In the genomic region with DNA sequence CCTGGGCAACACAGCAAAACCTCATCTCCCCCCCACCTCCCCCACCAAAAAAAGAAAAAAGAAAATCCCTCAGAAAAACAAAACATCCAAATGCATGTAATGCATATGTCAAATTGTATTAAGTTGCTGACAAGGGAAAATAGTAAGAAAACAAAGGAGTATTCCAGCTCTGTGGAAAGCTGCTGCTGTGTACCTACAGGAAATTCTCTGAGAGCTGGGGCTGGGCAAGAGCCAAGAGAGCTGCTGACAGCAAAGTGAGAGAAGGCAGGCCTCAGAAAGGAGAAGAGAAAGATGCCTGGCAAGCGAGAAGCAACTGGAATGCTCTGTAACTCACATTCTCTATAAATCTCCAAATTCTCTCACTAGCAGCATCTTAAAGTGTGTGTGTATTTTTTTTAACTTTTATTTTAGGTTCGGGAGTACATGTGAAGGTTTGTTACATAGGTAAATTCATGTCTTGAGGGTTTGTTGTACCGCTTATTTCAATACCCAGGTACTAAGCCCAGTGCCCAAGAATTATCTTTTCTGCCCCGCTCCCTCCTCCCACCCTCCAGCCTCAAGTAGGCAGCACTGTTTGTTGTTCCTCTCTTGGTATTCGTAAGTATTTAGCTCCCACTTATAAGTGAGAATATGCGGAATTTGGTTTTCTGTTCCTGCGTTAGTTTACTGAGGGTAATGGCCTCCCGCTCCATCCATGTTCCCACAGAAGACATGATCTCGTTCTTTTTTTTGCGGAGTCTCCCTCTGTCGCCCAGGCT, we compare ENCODE assay signal across 1 cellular context.
TF ChIP-seq lines count a peak whose summit lies in the region.

No MANE protein-coding gene starts in this region.

TF ChIP-seq in A549, 52 proteins besides CTCF, POLR2A, EP300 and RAD21:
- TF ChIP-seq MAFK (IDR thresholded peaks at IDR 0.05; ENCODE audit: partially characterized antibody) (peak; percentile 62), ZC3H11A (IDR thresholded peaks at IDR 0.05) (no peak)
- TF ChIP-seq, protein P1, sequence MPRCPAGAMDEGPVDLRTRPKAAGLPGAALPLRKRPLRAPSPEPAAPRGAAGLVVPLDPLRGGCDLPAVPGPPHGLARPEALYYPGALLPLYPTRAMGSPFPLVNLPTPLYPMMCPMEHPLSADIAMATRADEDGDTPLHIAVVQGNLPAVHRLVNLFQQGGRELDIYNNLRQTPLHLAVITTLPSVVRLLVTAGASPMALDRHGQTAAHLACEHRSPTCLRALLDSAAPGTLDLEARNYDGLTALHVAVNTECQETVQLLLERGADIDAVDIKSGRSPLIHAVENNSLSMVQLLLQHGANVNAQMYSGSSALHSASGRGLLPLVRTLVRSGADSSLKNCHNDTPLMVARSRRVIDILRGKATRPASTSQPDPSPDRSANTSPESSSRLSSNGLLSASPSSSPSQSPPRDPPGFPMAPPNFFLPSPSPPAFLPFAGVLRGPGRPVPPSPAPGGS (IDR thresholded peaks at IDR 0.05): no peak
- TF ChIP-seq, protein P2, sequence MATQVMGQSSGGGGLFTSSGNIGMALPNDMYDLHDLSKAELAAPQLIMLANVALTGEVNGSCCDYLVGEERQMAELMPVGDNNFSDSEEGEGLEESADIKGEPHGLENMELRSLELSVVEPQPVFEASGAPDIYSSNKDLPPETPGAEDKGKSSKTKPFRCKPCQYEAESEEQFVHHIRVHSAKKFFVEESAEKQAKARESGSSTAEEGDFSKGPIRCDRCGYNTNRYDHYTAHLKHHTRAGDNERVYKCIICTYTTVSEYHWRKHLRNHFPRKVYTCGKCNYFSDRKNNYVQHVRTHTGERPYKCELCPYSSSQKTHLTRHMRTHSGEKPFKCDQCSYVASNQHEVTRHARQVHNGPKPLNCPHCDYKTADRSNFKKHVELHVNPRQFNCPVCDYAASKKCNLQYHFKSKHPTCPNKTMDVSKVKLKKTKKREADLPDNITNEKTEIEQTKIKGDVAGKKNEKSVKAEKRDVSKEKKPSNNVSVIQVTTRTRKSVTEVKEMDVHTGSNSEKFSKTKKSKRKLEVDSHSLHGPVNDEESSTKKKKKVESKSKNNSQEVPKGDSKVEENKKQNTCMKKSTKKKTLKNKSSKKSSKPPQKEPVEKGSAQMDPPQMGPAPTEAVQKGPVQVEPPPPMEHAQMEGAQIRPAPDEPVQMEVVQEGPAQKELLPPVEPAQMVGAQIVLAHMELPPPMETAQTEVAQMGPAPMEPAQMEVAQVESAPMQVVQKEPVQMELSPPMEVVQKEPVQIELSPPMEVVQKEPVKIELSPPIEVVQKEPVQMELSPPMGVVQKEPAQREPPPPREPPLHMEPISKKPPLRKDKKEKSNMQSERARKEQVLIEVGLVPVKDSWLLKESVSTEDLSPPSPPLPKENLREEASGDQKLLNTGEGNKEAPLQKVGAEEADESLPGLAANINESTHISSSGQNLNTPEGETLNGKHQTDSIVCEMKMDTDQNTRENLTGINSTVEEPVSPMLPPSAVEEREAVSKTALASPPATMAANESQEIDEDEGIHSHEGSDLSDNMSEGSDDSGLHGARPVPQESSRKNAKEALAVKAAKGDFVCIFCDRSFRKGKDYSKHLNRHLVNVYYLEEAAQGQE (IDR thresholded peaks at IDR 0.05): no peak
